Comparison of ENCODE assay signal across 8 cellular contexts in genomic region chr6:159728552-159728951, GRCh38. TPM values are rescaled to one million over a fixed set of nuclear protein-coding genes. Genes with fewer than 3 reads are reported as not detected.
DNase-seq lines count a peak whose midpoint lies in the region; ATAC-seq and TF ChIP-seq lines count a peak whose summit lies in the region.

No MANE protein-coding gene starts in this region.

- no peak overlapping the region for H2AFZ ChIP-seq in PC-9

- no peaks in the 10 kb centered on the region for H3K9me3 Mint-ChIP-seq in endothelial cell (ENCODE audit: unreplicated experiment)

- CTCF ChIA-PET in PC-9 (lab: Charles Lee): interaction anchor here (1.1 kb wide), 1 partner anchor 37 kb away, joined by 4 read pairs; no protein-coding TSS in a partner anchor

- peak overlapping the region; percentile 91 for H3K27ac Mint-ChIP-seq in endothelial cell (ENCODE audit: unreplicated experiment)

- no TSS peak for BruUV-seq in PC-9 (replicated peaks; lab: Mats Ljungman, UMichigan)

- peaks cover 55% of the 10 kb centered on the region for H4K20me1 ChIP-seq in PC-9 (ENCODE audit: insufficient read depth)

- H3K4me2 ChIP-seq in PC-9: peak overlapping the region; percentile 96

- H3K4me3 ChIP-seq in PC-9 (peak overlapping the region; percentile 69), neutrophil (ENCODE audit: low read depth in 1 of 2, low read length in 1 of 2) (peak overlapping the region; percentile 96 to 97)

- H3K9me3 ChIP-seq in PC-9 (ENCODE audit: insufficient read depth, low read depth) (no peaks in the 10 kb centered on the region), neutrophil (no peaks in the 10 kb centered on the region)

- POLR2A ChIA-PET in PC-9 (lab: Charles Lee; ENCODE audit: unreplicated experiment): no interaction called here

- DNase-seq in ELR (ENCODE audit: low read depth) (peak; percentile 18), PC-9 (no peak), endothelial cell (ENCODE audit: low spot score) (no peak), globus pallidus (ENCODE audit: low spot score) (no peak), UCSD-AML1 (lab: John Stamatoyannopoulos, UW; ENCODE audit: unreplicated experiment) (no peak)
- no peak for DNase-seq in stimulated activated CD4-positive, alpha-beta T cell treated with anti-CD3 and anti-CD28 coated beads, Interleukin-4, amount 100 ng/mL, for 4 hours

- ATAC-seq in GM21529 (IDR thresholded peaks at IDR 0.05; ENCODE audit: unreplicated experiment): no peak

- H3K9me2 ChIP-seq in PC-9 (ENCODE audit: insufficient read depth): no peaks in the 10 kb centered on the region

- intact Hi-C loops in PC-9 (cut with micrococcal nuclease; ENCODE audit: unreplicated experiment): no loop called here

- H3K4me1 Mint-ChIP-seq in endothelial cell (ENCODE audit: unreplicated experiment): peaks cover 19% of the 10 kb centered on the region

- H3K27ac ChIP-seq in PC-9: peak overlapping the region; percentile 91; the same call in 1 of the 2 replicates
- H3K27ac ChIP-seq in neutrophil: peak overlapping the region; percentile 98

- peaks cover 4% of the 10 kb centered on the region; the same call in 1 of the 2 replicates for H3F3A ChIP-seq in PC-9 (ENCODE audit: insufficient read depth, low read depth)

- peaks cover 11% of the 10 kb centered on the region for H3K36me3 Mint-ChIP-seq in endothelial cell (ENCODE audit: low read depth, unreplicated experiment)

- H3K4me1 ChIP-seq in PC-9 (replicated peaks; ENCODE audit: insufficient read depth) (peaks cover 17% of the 10 kb centered on the region), neutrophil (ENCODE audit: control insufficient read depth in 1 of 2, insufficient read depth in 1 of 2, low read depth in 1 of 2, low read length in 1 of 2) (peaks cover 53 to 54% of the 10 kb centered on the region in 2 experiments)

- TF ChIP-seq CTCF in PC-9 (conservative IDR thresholded peaks at IDR 0.05) (no peak), endothelial cell (IDR thresholded peaks at IDR 0.05; ENCODE audit: unreplicated experiment) (no peak), neutrophil (IDR thresholded peaks at IDR 0.05) (no peak)

- H3K36me3 ChIP-seq in PC-9 (ENCODE audit: low read depth) (peaks cover 18% of the 10 kb centered on the region), neutrophil (no peaks in the 10 kb centered on the region)

- H3K4me3 Mint-ChIP-seq in endothelial cell (ENCODE audit: unreplicated experiment): peak overlapping the region; percentile 96

- no peaks in the 10 kb centered on the region for H3K27me3 Mint-ChIP-seq in endothelial cell (ENCODE audit: unreplicated experiment)

- H3K79me2 ChIP-seq in PC-9 (ENCODE audit: low read depth): peaks cover 93% of the 10 kb centered on the region

- H3K27me3 ChIP-seq in PC-9 (ENCODE audit: insufficient read depth, low read depth) (no peaks in the 10 kb centered on the region), neutrophil (no peaks in the 10 kb centered on the region)

RNA-seq across cellular contexts. Expression of gene WTAP, which starts 1.2 kb away (rescaled TPM):
- total RNA-seq in PC-9 (2021) (44.7 and 46.5 TPM in 2 replicates), endothelial cell (ENCODE audit: unreplicated experiment) (95.4 TPM)

RNA-seq across cellular contexts. Expression of gene ACAT2, which starts 33.3 kb away (rescaled TPM):
- total RNA-seq in PC-9 (2021): 48.5 and 71.0 TPM in 2 replicates
- total RNA-seq in endothelial cell (ENCODE audit: unreplicated experiment): 119 TPM

RNA-seq across cellular contexts. Expression of gene SOD2, which starts 35.5 kb away (rescaled TPM):
- 49.6 and 63.3 TPM in 2 replicates for total RNA-seq in PC-9 (2021)
- 41.3 TPM for total RNA-seq in endothelial cell (ENCODE audit: unreplicated experiment)
